ENCODE assay signal across 1 cellular context in genomic region chr14:69315302-69315701, GRCh38.
TF ChIP-seq lines count a peak whose summit lies in the region.

No MANE protein-coding gene starts in this region.

TF ChIP-seq in K562, 482 proteins besides CTCF, POLR2A, EP300 and RAD21:
- no peak for TF ChIP-seq ZNF124 (CRISPR knock-in tag; IDR thresholded peaks at IDR 0.05)
- no peak for TF ChIP-seq ZBTB1 (CRISPR knock-in tag; IDR thresholded peaks at IDR 0.05; ENCODE audit: borderline replicate concordance, low read depth)
- TF ChIP-seq, protein P1, sequence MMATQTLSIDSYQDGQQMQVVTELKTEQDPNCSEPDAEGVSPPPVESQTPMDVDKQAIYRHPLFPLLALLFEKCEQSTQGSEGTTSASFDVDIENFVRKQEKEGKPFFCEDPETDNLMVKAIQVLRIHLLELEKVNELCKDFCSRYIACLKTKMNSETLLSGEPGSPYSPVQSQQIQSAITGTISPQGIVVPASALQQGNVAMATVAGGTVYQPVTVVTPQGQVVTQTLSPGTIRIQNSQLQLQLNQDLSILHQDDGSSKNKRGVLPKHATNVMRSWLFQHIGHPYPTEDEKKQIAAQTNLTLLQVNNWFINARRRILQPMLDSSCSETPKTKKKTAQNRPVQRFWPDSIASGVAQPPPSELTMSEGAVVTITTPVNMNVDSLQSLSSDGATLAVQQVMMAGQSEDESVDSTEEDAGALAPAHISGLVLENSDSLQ (IDR thresholded peaks at IDR 0.05): peak; percentile 54
- peak; percentile 29; the same call in 1 of the 2 replicates for TF ChIP-seq RFX1 (IDR thresholded peaks at IDR 0.05)
- no peak for TF ChIP-seq ZNF696 (CRISPR knock-in tag; conservative IDR thresholded peaks at IDR 0.05)
- TF ChIP-seq ZNF134 (CRISPR knock-in tag; conservative IDR thresholded peaks at IDR 0.05): no peak
- TF ChIP-seq ZBTB17 (CRISPR knock-in tag; IDR thresholded peaks at IDR 0.05): no peak
- no peak for TF ChIP-seq ZNF592 (IDR thresholded peaks at IDR 0.05)
- no peak for TF ChIP-seq NFXL1 (CRISPR knock-in tag; IDR thresholded peaks at IDR 0.05)
- no peak for TF ChIP-seq SAFB2 (IDR thresholded peaks at IDR 0.05; ENCODE audit: borderline replicate concordance, low read depth, low read length, severe bottlenecking)
- TF ChIP-seq NFIC (IDR thresholded peaks at IDR 0.05): peak; percentile 67
- no peak for TF ChIP-seq MYNN (IDR thresholded peaks at IDR 0.05)
- TF ChIP-seq MYNN (CRISPR knock-in tag; IDR thresholded peaks at IDR 0.05): no peak
- TF ChIP-seq FOSL1 (tag; conservative IDR thresholded peaks at IDR 0.05): 0 out of 2 replicates have a peak, but pooled peaks have one; percentile 12
- TF ChIP-seq, protein P2, sequence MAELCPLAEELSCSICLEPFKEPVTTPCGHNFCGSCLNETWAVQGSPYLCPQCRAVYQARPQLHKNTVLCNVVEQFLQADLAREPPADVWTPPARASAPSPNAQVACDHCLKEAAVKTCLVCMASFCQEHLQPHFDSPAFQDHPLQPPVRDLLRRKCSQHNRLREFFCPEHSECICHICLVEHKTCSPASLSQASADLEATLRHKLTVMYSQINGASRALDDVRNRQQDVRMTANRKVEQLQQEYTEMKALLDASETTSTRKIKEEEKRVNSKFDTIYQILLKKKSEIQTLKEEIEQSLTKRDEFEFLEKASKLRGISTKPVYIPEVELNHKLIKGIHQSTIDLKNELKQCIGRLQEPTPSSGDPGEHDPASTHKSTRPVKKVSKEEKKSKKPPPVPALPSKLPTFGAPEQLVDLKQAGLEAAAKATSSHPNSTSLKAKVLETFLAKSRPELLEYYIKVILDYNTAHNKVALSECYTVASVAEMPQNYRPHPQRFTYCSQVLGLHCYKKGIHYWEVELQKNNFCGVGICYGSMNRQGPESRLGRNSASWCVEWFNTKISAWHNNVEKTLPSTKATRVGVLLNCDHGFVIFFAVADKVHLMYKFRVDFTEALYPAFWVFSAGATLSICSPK (IDR thresholded peaks at IDR 0.05; ENCODE audit: borderline replicate concordance): no peak
- no peak for TF ChIP-seq BCLAF1 (IDR thresholded peaks at IDR 0.05; ENCODE audit: borderline replicate concordance in 1 of 2, control insufficient read depth in 1 of 2, low read depth in 2 of 2, low read length in 1 of 2)
- no peak for TF ChIP-seq ZNF274 (IDR thresholded peaks at IDR 0.05; ENCODE audit: borderline replicate concordance, low read depth, low read length)
- no peak for TF ChIP-seq ETV1 (tag; conservative IDR thresholded peaks at IDR 0.05; ENCODE audit: low read depth)
